Comparison of ENCODE assay signal across 12 cellular contexts in genomic region chr1:170985406-170985805, GRCh38. TPM values are rescaled to one million over a fixed set of nuclear protein-coding genes. Genes with fewer than 3 reads are reported as not detected.
"Had no signal": no experiment of that assay in that cellular context is flagged by ENCODE, and none has a peak within 500 bp of the region (broad histone marks: within the 10 kb centered on the region; RNA-seq: fewer than 3 reads in every experiment).

No MANE protein-coding gene starts in this region.

- H3K4me2 ChIP-seq: GM23338 had no signal

- H3K27ac ChIP-seq: GM23248 had no signal

- ATAC-seq: GM23338, HCT116 had no signal

- H3K4me1 ChIP-seq: HAP-1 had no signal

- H3K36me3 ChIP-seq: HAP-1 had no signal

- H2AFZ ChIP-seq: GM23248, GM23338 had no signal

- H3K9ac ChIP-seq: GM23248 had no signal

- H3K4me3 ChIP-seq: GM23248, GM23338, HAP-1 had no signal

- H3K9me3 ChIP-seq: HAP-1 had no signal

- DNase-seq: GM23248, GOT3, H7, H9, HCEC 1CT, HFFc6 had no signal

- FAIRE-seq: H1, H54 had no signal

RNA-seq across cellular contexts. Expression of gene MROH9, which starts 50.1 kb away (rescaled TPM):
- total RNA-seq: GM23248, GM23338, H1, H4, H7, H9 had no signal
- polyA plus RNA-seq: H1 had no signal
